ENCODE assay signal across 1 cellular context in genomic region chr14:68476965-68477455, GRCh38.
TF ChIP-seq lines count a peak whose summit lies in the region.

No MANE protein-coding gene starts in this region.

TF ChIP-seq in H1, 55 proteins besides CTCF, POLR2A, EP300 and RAD21 (continued from another document):
- TF ChIP-seq JUND (IDR thresholded peaks at IDR 0.05; ENCODE audit: low read length) (no peak), NRF1 (IDR thresholded peaks at IDR 0.05; ENCODE audit: low read depth, low read length) (no peak), MAFK (IDR thresholded peaks at IDR 0.05; ENCODE audit: low read depth, low read length) (no peak), CBX5 (IDR thresholded peaks at IDR 0.05; ENCODE audit: low read depth, low read length) (no peak)
